In the genomic region with DNA sequence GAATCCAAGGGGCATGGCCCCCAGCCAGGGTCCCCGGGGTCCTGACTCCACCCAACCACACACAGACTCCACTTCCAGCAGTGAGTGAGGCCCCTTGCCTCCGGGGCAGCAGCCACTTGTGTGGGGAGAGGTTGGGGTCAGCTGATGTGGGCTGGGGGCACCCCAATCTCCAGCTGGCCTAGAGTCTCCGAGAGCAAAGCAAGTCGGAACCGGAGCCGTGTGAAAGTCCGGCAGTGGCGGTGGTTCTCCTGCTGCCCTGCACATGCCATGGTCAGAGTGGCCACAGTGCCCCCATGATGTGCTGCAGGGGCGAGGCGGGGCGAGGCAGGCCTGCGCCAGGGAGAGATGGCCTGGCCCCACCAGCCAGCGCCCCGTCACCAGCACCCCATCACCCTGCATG, we compare ENCODE assay signal across 1 cellular context.
TF ChIP-seq lines count a peak whose summit lies in the region.

No MANE protein-coding gene starts in this region.

TF ChIP-seq in HepG2, 621 proteins besides CTCF, POLR2A, EP300 and RAD21 (continued from another document):
- TF ChIP-seq ZSCAN25 (CRISPR knock-in tag; IDR thresholded peaks at IDR 0.05) = peak; percentile 86
- no peak for TF ChIP-seq SALL1 (CRISPR knock-in tag; IDR thresholded peaks at IDR 0.05)
- TF ChIP-seq BRCA1 (CRISPR knock-in tag; IDR thresholded peaks at IDR 0.05) = no peak
